Comparison of ENCODE assay signal across 9 cellular contexts in the genomic region with DNA sequence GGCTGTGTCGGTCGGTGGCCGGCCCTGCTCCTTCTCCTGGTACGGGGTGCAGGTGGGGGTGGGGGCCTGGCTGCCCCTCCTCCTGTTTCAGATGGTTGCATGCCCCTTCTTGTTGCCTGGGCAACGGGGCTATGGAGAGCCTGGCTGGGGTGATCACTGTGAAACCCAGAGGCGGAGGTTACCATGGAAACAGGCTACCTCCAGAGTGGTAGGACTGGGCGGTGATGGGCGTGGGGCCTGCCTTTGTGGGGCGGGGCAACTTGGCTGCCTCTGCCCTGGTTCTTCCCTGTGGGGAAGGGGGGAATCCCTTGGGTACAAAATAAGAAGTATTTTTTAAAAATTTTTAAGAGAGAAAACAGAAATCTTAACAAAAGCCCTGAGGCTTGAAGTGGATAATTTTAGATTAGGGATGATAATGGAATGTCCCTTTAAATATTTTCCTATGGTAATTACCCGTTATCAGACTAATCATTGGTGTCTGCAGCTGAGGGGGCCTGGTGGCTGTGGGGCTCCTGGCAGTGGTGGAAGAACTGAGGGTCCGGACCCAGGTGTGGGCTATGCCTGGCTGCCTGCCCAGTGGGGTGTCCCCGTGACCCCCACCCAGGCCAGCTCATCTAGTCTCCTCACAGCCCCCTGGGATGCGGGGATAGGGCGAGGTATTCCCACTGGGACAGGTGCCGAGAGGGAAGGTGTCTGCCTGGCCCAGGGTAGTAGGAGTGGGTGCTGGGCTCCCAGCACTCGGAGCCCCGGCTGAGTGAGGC. TPM values are rescaled to one million over a fixed set of nuclear protein-coding genes. Genes with fewer than 3 reads are reported as not detected.
DNase-seq lines count a peak whose midpoint lies in the region; ATAC-seq, FAIRE-seq and TF ChIP-seq lines count a peak whose summit lies in the region.
"Had no signal": no experiment of that assay in that cellular context is flagged by ENCODE, and none has a peak within 500 bp of the region (broad histone marks: within the 10 kb centered on the region; RNA-seq: fewer than 3 reads in every experiment).

No MANE protein-coding gene starts in this region.

- no peaks in the 10 kb centered on the region for H3K79me2 ChIP-seq in GM23338 (replicated peaks; ENCODE audit: insufficient read depth)

- H4K20me1 ChIP-seq in GM23338 (replicated peaks; ENCODE audit: insufficient read depth), result no peaks in the 10 kb centered on the region; the same call in 1 of the 2 replicates

- no peaks in the 10 kb centered on the region for H3K9me3 Mint-ChIP-seq in GM23338
- H3K9me3 Mint-ChIP-seq in activated CD8-positive, alpha-beta memory T cell treated with anti-CD3 and anti-CD28 coated beads, Interleukin-2, amount 10 ng/mL, durations not matched to agents 7 days and 5 days (ENCODE audit: low read depth), result no peaks in the 10 kb centered on the region

- no peaks in the 10 kb centered on the region for H3K4me1 ChIP-seq in GM23338 (ENCODE audit: insufficient read depth)
- no peaks in the 10 kb centered on the region for H3K4me1 ChIP-seq in small intestine (ENCODE audit: control insufficient read depth in 2 of 2, insufficient read depth in 1 of 2, low read depth in 1 of 2, low read length in 1 of 2)
- H3K4me1 ChIP-seq: Peyer's patch had no signal

- peaks cover 8% of the 10 kb centered on the region for H3K27me3 Mint-ChIP-seq in GM23338 (ENCODE audit: insufficient read depth, low read depth, poor library complexity)
- H3K27me3 Mint-ChIP-seq in activated CD8-positive, alpha-beta memory T cell treated with anti-CD3 and anti-CD28 coated beads, Interleukin-2, amount 10 ng/mL, durations not matched to agents 7 days and 5 days, result no peaks in the 10 kb centered on the region

- H3K36me3 ChIP-seq in GM23338 (ENCODE audit: insufficient read depth) (no peaks in the 10 kb centered on the region), small intestine (ENCODE audit: control insufficient read depth in 2 of 2, insufficient read depth in 2 of 2, low read length in 2 of 2) (peaks cover 3% of the 10 kb centered on the region in 2 donors)

- H3K4me3 ChIP-seq in GM23338 (no peak overlapping the region), small intestine (ENCODE audit: low read depth in 1 of 2, low read length in 2 of 2) (no peak overlapping the region)
- H3K4me3 ChIP-seq: Peyer's patch had no signal

- 84 to 88% (median 85%) methylated on average over 17 of the region's 17 CpGs for WGBS in small intestine, 3 donors

- no peak for TF ChIP-seq POLR2A in GM12891 (IDR thresholded peaks at IDR 0.05; ENCODE audit: low read depth, low read length)

- H3K27me3 ChIP-seq in GM23338 (ENCODE audit: insufficient read depth) (no peaks in the 10 kb centered on the region), small intestine (ENCODE audit: control insufficient read depth in 2 of 2, insufficient read depth in 2 of 2, low read length in 2 of 2) (no peaks in the 10 kb centered on the region)
- H3K27me3 ChIP-seq: Peyer's patch had no signal

- no peak overlapping the region for H3K27ac Mint-ChIP-seq in GM23338
- H3K27ac Mint-ChIP-seq in activated CD8-positive, alpha-beta memory T cell treated with anti-CD3 and anti-CD28 coated beads, Interleukin-2, amount 10 ng/mL, durations not matched to agents 7 days and 5 days, result no peak overlapping the region

- H2AFZ ChIP-seq in GM23338, result no peak overlapping the region

- no peaks in the 10 kb centered on the region for H3K9me3 ChIP-seq in small intestine (ENCODE audit: control insufficient read depth, low read depth)
- H3K9me3 ChIP-seq: Peyer's patch had no signal

- peak; percentile 64 for DNase-seq in GM12891 (ENCODE audit: insufficient read length, low spot score)
- DNase-seq in GM23338 (ENCODE audit: low spot score), result peak; percentile 31
- peak; percentile 55 for DNase-seq in NCI-H1105 treated with DMSO at 0.1 percent for 48 hours (lab: John Stamatoyannopoulos, UW)
- peak; percentile 31 for DNase-seq in germinal center (ENCODE audit: low spot score)
- DNase-seq in stimulated activated CD4-positive, alpha-beta T cell treated with anti-CD3 and anti-CD28 coated beads, Interleukin-4, amount 100 ng/mL, for 24 hours, result no peak
- DNase-seq in activated CD8-positive, alpha-beta memory T cell treated with anti-CD3 and anti-CD28 coated beads, Interleukin-2, amount 10 ng/mL, durations not matched to agents 7 days and 5 days, result no peak
- no peak for DNase-seq in stimulated activated CD4-positive, alpha-beta T cell treated with anti-CD3 and anti-CD28 coated beads, Interleukin-12 subunit alpha, Interleukin-12 subunit beta, amount 100 ng/mL, for 4 hours
- DNase-seq in small intestine, result no peak
- DNase-seq: Peyer's patch had no signal

- peaks cover 27% of the 10 kb centered on the region for H3K36me3 Mint-ChIP-seq in GM23338 (ENCODE audit: low read depth)
- H3K36me3 Mint-ChIP-seq in activated CD8-positive, alpha-beta memory T cell treated with anti-CD3 and anti-CD28 coated beads, Interleukin-2, amount 10 ng/mL, durations not matched to agents 7 days and 5 days, result no peaks in the 10 kb centered on the region

- no peaks in the 10 kb centered on the region for H3K9me2 ChIP-seq in GM23338 (ENCODE audit: insufficient read depth)

- no peak overlapping the region for H3K4me2 ChIP-seq in GM23338

- ATAC-seq in GM23338, result peak; percentile 20; the same call in 2 of the 3 replicates
- no peak for ATAC-seq in activated CD8-positive, alpha-beta memory T cell treated with anti-CD3 and anti-CD28 coated beads, Interleukin-2, amount 10 ng/mL, durations not matched to agents 7 days and 5 days

- H3K4me3 Mint-ChIP-seq in GM23338, result no peak overlapping the region
- no peak overlapping the region for H3K4me3 Mint-ChIP-seq in activated CD8-positive, alpha-beta memory T cell treated with anti-CD3 and anti-CD28 coated beads, Interleukin-2, amount 10 ng/mL, durations not matched to agents 7 days and 5 days

- no peaks in the 10 kb centered on the region for H3F3A ChIP-seq in GM23338 (replicated peaks; ENCODE audit: low read depth)

- CTCF ChIA-PET in activated CD8-positive, alpha-beta memory T cell treated with anti-CD3 and anti-CD28 coated beads, Interleukin-2, amount 10 ng/mL, durations not matched to agents 7 days and 5 days (lab: Charles Lee), result no interaction called here

- FAIRE-seq in GM12891 (lab: Jason Lieb, UNC), result no peak
- FAIRE-seq in small intestine (lab: Jason Lieb, UNC), result no peak

- no peaks in the 10 kb centered on the region for H3K4me1 Mint-ChIP-seq in GM23338
- H3K4me1 Mint-ChIP-seq in activated CD8-positive, alpha-beta memory T cell treated with anti-CD3 and anti-CD28 coated beads, Interleukin-2, amount 10 ng/mL, durations not matched to agents 7 days and 5 days, result peaks cover 3% of the 10 kb centered on the region

- H3K27ac ChIP-seq in GM23338 (ENCODE audit: low read depth) (no peak overlapping the region), small intestine (ENCODE audit: low read depth in 1 of 2, low read length in 1 of 2) (no peak overlapping the region)
- H3K27ac ChIP-seq: Peyer's patch had no signal

- TF ChIP-seq CTCF in GM23338 (conservative IDR thresholded peaks at IDR 0.05; ENCODE audit: low read depth in 2 of 2), result no peak

TF ChIP-seq in GM12891, 5 proteins besides CTCF, POLR2A, EP300 and RAD21:
- TF ChIP-seq PAX5 (IDR thresholded peaks at IDR 0.05; ENCODE audit: insufficient read depth, low read length, severe bottlenecking) (no peak), SPI1 (IDR thresholded peaks at IDR 0.05; ENCODE audit: low read depth, low read length) (no peak), POU2F2 (IDR thresholded peaks at IDR 0.05; ENCODE audit: low read depth, low read length) (no peak), TAF1 (IDR thresholded peaks at IDR 0.05; ENCODE audit: low read depth, low read length) (no peak), POLR2AphosphoS5 (IDR thresholded peaks at IDR 0.05; ENCODE audit: low read depth, low read length) (no peak)

TF ChIP-seq in GM23338, 12 proteins besides CTCF, POLR2A, EP300 and RAD21:
- TF ChIP-seq CREB1 (CRISPR knock-in tag; IDR thresholded peaks at IDR 0.05; ENCODE audit: low read depth) (no peak), JUNB (IDR thresholded peaks at IDR 0.05; ENCODE audit: unreplicated experiment) (no peak), NANOG (IDR thresholded peaks at IDR 0.05; ENCODE audit: borderline replicate concordance) (no peak), EZH2phosphoT487 (IDR thresholded peaks at IDR 0.05; ENCODE audit: unreplicated experiment) (no peak), ZNF331 (CRISPR knock-in tag; IDR thresholded peaks at IDR 0.05; ENCODE audit: low read depth) (no peak), EZH2 (IDR thresholded peaks at IDR 0.05; ENCODE audit: low read depth, unreplicated experiment) (no peak), POLR2AphosphoS5 (IDR thresholded peaks at IDR 0.05; ENCODE audit: low read depth) (no peak), STAT1 (IDR thresholded peaks at IDR 0.05; ENCODE audit: unreplicated experiment) (no peak)
- TF ChIP-seq, protein P1, sequence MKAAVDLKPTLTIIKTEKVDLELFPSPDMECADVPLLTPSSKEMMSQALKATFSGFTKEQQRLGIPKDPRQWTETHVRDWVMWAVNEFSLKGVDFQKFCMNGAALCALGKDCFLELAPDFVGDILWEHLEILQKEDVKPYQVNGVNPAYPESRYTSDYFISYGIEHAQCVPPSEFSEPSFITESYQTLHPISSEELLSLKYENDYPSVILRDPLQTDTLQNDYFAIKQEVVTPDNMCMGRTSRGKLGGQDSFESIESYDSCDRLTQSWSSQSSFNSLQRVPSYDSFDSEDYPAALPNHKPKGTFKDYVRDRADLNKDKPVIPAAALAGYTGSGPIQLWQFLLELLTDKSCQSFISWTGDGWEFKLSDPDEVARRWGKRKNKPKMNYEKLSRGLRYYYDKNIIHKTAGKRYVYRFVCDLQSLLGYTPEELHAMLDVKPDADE (IDR thresholded peaks at IDR 0.05), result no peak

RNA-seq across cellular contexts. Expression of a gene that starts 32.5 kb away (rescaled TPM):
- polyA plus RNA-seq in GM12891 (2012; ENCODE audit: low read depth, missing spikeins), result 3.7 TPM
- total RNA-seq in GM23338 (2014; rRNA removed; shearing (Covaris generic)), result 73.5 and 80.2 TPM in 2 replicates
- polyA plus RNA-seq in GM23338 (2016; fragmentation: Nextera tagmentation; extraction: Ambion mirVana) (10.6 and 11.0 TPM in 2 replicates), small intestine (1 to 10 TPM; 1.4 to 8.0 (median 4.7) TPM)
- 10 to 100 TPM in 1 of 2 experiments, 1 to 10 TPM in 1; 4.6 to 15.0 TPM for total RNA-seq in activated CD8-positive, alpha-beta memory T cell treated with anti-CD3 and anti-CD28 coated beads, Interleukin-2, amount 10 ng/mL, durations not matched to agents 7 days and 5 days

Comparison
In these comparisons a context has a peak if more than half of its experiments do, and no peak if none do; other contexts are left out.
1. DNase-seq: peak in GM12891 (single experiment), GM23338 (single experiment), NCI-H1105 treated with DMSO at 0.1 percent for 48 hours (single experiment) and germinal center (single experiment); none in stimulated activated CD4-positive, alpha-beta T cell treated with anti-CD3 and anti-CD28 coated beads, Interleukin-4, amount 100 ng/mL, for 24 hours (single experiment), activated CD8-positive, alpha-beta memory T cell treated with anti-CD3 and anti-CD28 coated beads, Interleukin-2, amount 10 ng/mL, durations not matched to agents 7 days and 5 days (single experiment), stimulated activated CD4-positive, alpha-beta T cell treated with anti-CD3 and anti-CD28 coated beads, Interleukin-12 subunit alpha, Interleukin-12 subunit beta, amount 100 ng/mL, for 4 hours (single experiment) and small intestine (single experiment).